Comparison of ENCODE assay signal across 15 cellular contexts in genomic region chr15:30192892-30193291, GRCh38. TPM values are rescaled to one million over a fixed set of nuclear protein-coding genes. Genes with fewer than 3 reads are reported as not detected.
DNase-seq lines count a peak whose midpoint lies in the region; ATAC-seq and TF ChIP-seq lines count a peak whose summit lies in the region.
"Not testable (repeated sequence)": the region's sequence is repeated elsewhere in the genome, so short reads cannot be mapped to it uniquely, and the experiment has no call there.
"Had no signal": no experiment of that assay in that cellular context is flagged by ENCODE, and none has a peak within 500 bp of the region (broad histone marks: within the 10 kb centered on the region; RNA-seq: fewer than 3 reads in every experiment).

No MANE protein-coding gene starts in this region.

- WGBS in H9 (ENCODE audit: extremely low coverage, insufficient read length, low lambda C conversion rate), result no CpG with 5 or more reads among the region's 9 CpGs
- WGBS in aorta, 2 donors, result 25 to 31% methylated on average over 2 to 3 of the region's 9 CpGs

- not testable (repeated sequence) for H3K14ac ChIP-seq in H9 (ENCODE audit: insufficient read depth, low read length)

- H2BK120ac ChIP-seq in H9 (ENCODE audit: low read depth, low read length, poor library complexity, severe bottlenecking), result not testable (repeated sequence)

- ATAC-seq in Panc1, result peak; percentile 24
- peak; percentile 13 for ATAC-seq in sciatic nerve
- ATAC-seq in aorta (ENCODE audit: low FRiP score), result peak; percentile 4

- not testable (repeated sequence) for H3K9me3 Mint-ChIP-seq in H9; endothelial cell (ENCODE audit: unreplicated experiment)

- intact Hi-C loops in Panc1 (cut with micrococcal nuclease; ENCODE audit: unreplicated experiment); sciatic nerve (cut with DNase I); aorta (cut with DNase I): not testable (repeated sequence)

- not testable (repeated sequence) for H3K9me3 ChIP-seq in H9 (ENCODE audit: control insufficient read depth, low read depth, low read length); Panc1 (ENCODE audit: control insufficient read depth, insufficient read depth, low read depth, low read length); iPS-20b (ENCODE audit: insufficient read depth, low read depth, low read length); aorta (ENCODE audit: control insufficient read depth, low read length)

- CTCF ChIA-PET in Panc1 (lab: Charles Lee), result not testable (repeated sequence)

- H2BK12ac ChIP-seq in H9 (ENCODE audit: insufficient read length, low read depth, low read length), result not testable (repeated sequence)

- not testable (repeated sequence) for H3K36me3 ChIP-seq in Panc1 (ENCODE audit: control insufficient read depth, insufficient read depth, low read length); iPS-20b (ENCODE audit: insufficient read depth, low read depth, low read length); aorta (ENCODE audit: control insufficient read depth in 1 of 2, insufficient read depth in 2 of 2, low read length in 1 of 2)

- not testable (repeated sequence) for BruUV-seq in Panc1 (replicated peaks; lab: Mats Ljungman, UMichigan)

- H3T11ph ChIP-seq in H9 (ENCODE audit: low read length), result not testable (repeated sequence)

- not testable (repeated sequence) for H4K8ac ChIP-seq in H9 (replicated peaks; ENCODE audit: insufficient read length, low read depth, low read length)

- H3K4ac ChIP-seq in H9 (ENCODE audit: low read depth, low read length), result not testable (repeated sequence)

- H3K23me2 ChIP-seq in H9 (ENCODE audit: insufficient read length, low read depth, low read length, poor library complexity, severe bottlenecking), result not testable (repeated sequence)

- H3K4me3 ChIP-seq in Panc1 (ENCODE audit: low read depth in 2 of 2, low read length in 2 of 2); aorta (ENCODE audit: low read length in 2 of 2): not testable (repeated sequence)
- H3K4me3 ChIP-seq in iPS-20b (ENCODE audit: low read length), result peak overlapping the region; percentile 38; the same call in 1 of the 2 replicates

- H4K91ac ChIP-seq in H9 (ENCODE audit: insufficient read length, low read depth, low read length), result not testable (repeated sequence)

- not testable (repeated sequence) for H2AFZ ChIP-seq in H9 (ENCODE audit: low read length)

- H3K18ac ChIP-seq in H9 (ENCODE audit: insufficient read length, low read depth, low read length), result not testable (repeated sequence)

- not testable (repeated sequence) for H3K4me1 Mint-ChIP-seq in H9; endothelial cell (ENCODE audit: unreplicated experiment)

- not testable (repeated sequence) for H2AK5ac ChIP-seq in H9 (ENCODE audit: insufficient read length, low read length)

- H3K79me1 ChIP-seq in H9 (ENCODE audit: insufficient read depth, low read depth, low read length, poor library complexity, severe bottlenecking), result not testable (repeated sequence)

- not testable (repeated sequence) for H3K4me1 ChIP-seq in H9 (ENCODE audit: insufficient read depth, low read length); Panc1 (ENCODE audit: control insufficient read depth, insufficient read depth, low read length); iPS-20b (ENCODE audit: insufficient read depth, low read length); aorta (ENCODE audit: control insufficient read depth in 1 of 2, insufficient read depth in 2 of 2, low read length in 2 of 2)

- H2BK5ac ChIP-seq in H9 (ENCODE audit: insufficient read length, low read length), result not testable (repeated sequence)

- not testable (repeated sequence) for H3K79me2 ChIP-seq in H9 (ENCODE audit: insufficient read depth, low read length)

- H3K4me2 ChIP-seq in H9 (ENCODE audit: insufficient read depth, insufficient read length, low read length), result peak overlapping the region; percentile 43

- not testable (repeated sequence) for H2BK15ac ChIP-seq in H9 (ENCODE audit: low read depth, low read length)

- not testable (repeated sequence) for H3K56ac ChIP-seq in H9 (ENCODE audit: insufficient read length, low read depth, low read length)

- H3K9ac ChIP-seq in H9 (ENCODE audit: extremely low read depth, insufficient read length, low read length); iPS-20b (ENCODE audit: low read depth, low read length): not testable (repeated sequence)

- H4K20me1 ChIP-seq in H9 (ENCODE audit: control insufficient read depth, insufficient read depth, insufficient read length), result not testable (repeated sequence)

- H3K23ac ChIP-seq in H9 (ENCODE audit: insufficient read length, low read depth, low read length), result not testable (repeated sequence)

- peaks cover 26% of the 10 kb centered on the region for H3K27me3 Mint-ChIP-seq in H9 (ENCODE audit: low read depth)
- H3K27me3 Mint-ChIP-seq in endothelial cell (ENCODE audit: unreplicated experiment), result not testable (repeated sequence)

- not testable (repeated sequence) for H3K4me3 Mint-ChIP-seq in H9; endothelial cell (ENCODE audit: unreplicated experiment)

- H3K36me3 Mint-ChIP-seq in H9 (ENCODE audit: insufficient read depth in 1 of 3, low read depth in 3 of 3); endothelial cell (ENCODE audit: low read depth, unreplicated experiment): not testable (repeated sequence)

- not testable (repeated sequence) for TF ChIP-seq CTCF in H9 (conservative IDR thresholded peaks at IDR 0.05); Panc1 (IDR thresholded peaks at IDR 0.05); endothelial cell (IDR thresholded peaks at IDR 0.05; ENCODE audit: unreplicated experiment)

- not testable (repeated sequence) for H3K27ac Mint-ChIP-seq in H9; endothelial cell (ENCODE audit: unreplicated experiment)

- POLR2A ChIA-PET in Panc1 (lab: Charles Lee), result not testable (repeated sequence)

- not testable (repeated sequence) for H3K27me3 ChIP-seq in H9 (ENCODE audit: insufficient read depth, low read length); Panc1 (ENCODE audit: control insufficient read depth, insufficient read depth, low read length); aorta (ENCODE audit: control insufficient read depth in 1 of 2, insufficient read depth in 2 of 2, low read length in 1 of 2)
- H3K27me3 ChIP-seq in iPS-20b (ENCODE audit: insufficient read depth, low read length), result peaks cover 18% of the 10 kb centered on the region

- DNase-seq in H9; Panc1 (ENCODE audit: low read depth, low spot score); sciatic nerve (ENCODE audit: low spot score); aorta: not testable (repeated sequence)
- DNase-seq in activated CD8-positive, alpha-beta memory T cell treated with anti-CD3 and anti-CD28 coated beads for 24 hours, result peak; percentile 57
- DNase-seq in endothelial cell (ENCODE audit: low spot score), result peak; percentile 7

- in situ Hi-C loops in Panc1 (cut with HindIII; ENCODE audit: low pct_unique_long_range_greater_than_20kb, low sequenced_read_pairs), result not testable (repeated sequence)

- not testable (repeated sequence) for H3K27ac ChIP-seq in H9 (ENCODE audit: insufficient read length, low read depth, low read length); Panc1 (ENCODE audit: low read length); iPS-20b (ENCODE audit: low read length); aorta (ENCODE audit: low read depth in 1 of 2, low read length in 2 of 2)

- not testable (repeated sequence) for H2BK20ac ChIP-seq in H9 (ENCODE audit: low read depth, low read length, poor library complexity, severe bottlenecking)

- H4K5ac ChIP-seq in H9 (ENCODE audit: insufficient read length, low read depth, low read length), result not testable (repeated sequence)

RNA-seq across cellular contexts. Expression of gene GOLGA8T, which starts 58.0 kb away (rescaled TPM):
- 0.53 TPM in 1 of 2 replicates, not detected in the other for total RNA-seq in H9 (2021)
- total RNA-seq in Panc1 (2021; ENCODE audit: unreplicated experiment), result not detected
- polyA plus RNA-seq in Panc1 (2012; ENCODE audit: insufficient read length), result not detected
- total RNA-seq in endothelial cell (ENCODE audit: unreplicated experiment), result 0.41 TPM
- total RNA-seq in sciatic nerve, result 1.5 TPM
- under 1 TPM in 1 of 2 donors, not detected in 1; 0.48 TPM for total RNA-seq in aorta
- not detected for polyA plus RNA-seq in aorta
- total RNA-seq: A673; CD4-positive, CD25-positive, alpha-beta regulatory T cell; CD8-positive, alpha-beta memory T cell; G401; GM12878 had no signal
- polyA plus RNA-seq: AG04450; CD14-positive monocyte; CD4-positive, alpha-beta memory T cell; CD4-positive, CD25-positive, alpha-beta regulatory T cell; CD8-positive, alpha-beta memory T cell; GM12878 had no signal
